Comparison of ENCODE assay signal across 19 cellular contexts in genomic region chr10:121138112-121138860, GRCh38.
"Had no signal": no experiment of that assay in that cellular context is flagged by ENCODE, and none has a peak within 500 bp of the region (broad histone marks: within the 10 kb centered on the region; RNA-seq: fewer than 3 reads in every experiment).

No MANE protein-coding gene starts in this region.

- ATAC-seq: activated CD4-positive, CD25-positive, alpha-beta regulatory T cell treated with anti-CD3 and anti-CD28 coated beads, Interleukin-2, amount 50 U/mL, for 24 hours; heart left ventricle; natural killer cell treated with Interleukin-12 subunit alpha and Interleukin-12 subunit beta and Interleukin-15 and Interleukin-18, amount 100 ng/mL, for 72 hours had no signal

- H3K4me3 Mint-ChIP-seq: activated naive CD8-positive, alpha-beta T cell treated with anti-CD3 and anti-CD28 coated beads for 36 hours; memory B cell; natural killer cell treated with Interleukin-12 subunit alpha and Interleukin-12 subunit beta and Interleukin-15 and Interleukin-18, amount 100 ng/mL, for 72 hours; type B pancreatic cell had no signal

- H3K4me3 ChIP-seq: coronary artery, heart left ventricle, left ventricle myocardium inferior had no signal

- H3K4me1 Mint-ChIP-seq: activated naive CD8-positive, alpha-beta T cell treated with anti-CD3 and anti-CD28 coated beads for 36 hours; memory B cell had no signal

- H3K27ac Mint-ChIP-seq: activated naive CD8-positive, alpha-beta T cell treated with anti-CD3 and anti-CD28 coated beads for 36 hours; memory B cell; natural killer cell treated with Interleukin-12 subunit alpha and Interleukin-12 subunit beta and Interleukin-15 and Interleukin-18, amount 100 ng/mL, for 72 hours; progenitor cell of endocrine pancreas; type B pancreatic cell had no signal

- H3K36me3 Mint-ChIP-seq: activated naive CD8-positive, alpha-beta T cell treated with anti-CD3 and anti-CD28 coated beads for 36 hours; memory B cell; natural killer cell treated with Interleukin-12 subunit alpha and Interleukin-12 subunit beta and Interleukin-15 and Interleukin-18, amount 100 ng/mL, for 72 hours; type B pancreatic cell had no signal

- H3K27me3 Mint-ChIP-seq: activated naive CD8-positive, alpha-beta T cell treated with anti-CD3 and anti-CD28 coated beads for 36 hours; memory B cell had no signal

- H3K9me3 ChIP-seq: heart left ventricle, left ventricle myocardium inferior had no signal

- H3K27ac ChIP-seq: coronary artery, left ventricle myocardium inferior had no signal

- H3K9me3 Mint-ChIP-seq: type B pancreatic cell had no signal

- H3K36me3 ChIP-seq: heart left ventricle, left ventricle myocardium inferior had no signal

- DNase-seq: activated CD4-positive, alpha-beta T cell treated with anti-CD3 and anti-CD28 coated beads, Interleukin-2, amount 50 U/mL, for 48 hours; activated gamma-delta T cell treated with Interleukin-2 at 50 U/mL for 16 hours; activated naive CD8-positive, alpha-beta T cell treated with anti-CD3 and anti-CD28 coated beads for 36 hours; activated T-cell treated with anti-CD3 and anti-CD28 coated beads, Interleukin-2, amount 50 U/mL, for 48 hours; anterior cingulate cortex; effector CD4-positive, alpha-beta T cell; foreskin melanocyte; heart left ventricle; left ventricle myocardium inferior; occipital lobe; stimulated activated CD4-positive, alpha-beta T cell treated with anti-CD3 and anti-CD28 coated beads, Interleukin-2, amount 100 ng/mL, for 48 hours; stimulated activated naive CD4-positive, alpha-beta T cell treated with Interleukin-2 at 50 U/mL for 16 hours; T-helper 2 cell had no signal

- H3K4me1 ChIP-seq: heart left ventricle, left ventricle myocardium inferior had no signal
